ENCODE assay signal across 9 cellular contexts in the genomic region with DNA sequence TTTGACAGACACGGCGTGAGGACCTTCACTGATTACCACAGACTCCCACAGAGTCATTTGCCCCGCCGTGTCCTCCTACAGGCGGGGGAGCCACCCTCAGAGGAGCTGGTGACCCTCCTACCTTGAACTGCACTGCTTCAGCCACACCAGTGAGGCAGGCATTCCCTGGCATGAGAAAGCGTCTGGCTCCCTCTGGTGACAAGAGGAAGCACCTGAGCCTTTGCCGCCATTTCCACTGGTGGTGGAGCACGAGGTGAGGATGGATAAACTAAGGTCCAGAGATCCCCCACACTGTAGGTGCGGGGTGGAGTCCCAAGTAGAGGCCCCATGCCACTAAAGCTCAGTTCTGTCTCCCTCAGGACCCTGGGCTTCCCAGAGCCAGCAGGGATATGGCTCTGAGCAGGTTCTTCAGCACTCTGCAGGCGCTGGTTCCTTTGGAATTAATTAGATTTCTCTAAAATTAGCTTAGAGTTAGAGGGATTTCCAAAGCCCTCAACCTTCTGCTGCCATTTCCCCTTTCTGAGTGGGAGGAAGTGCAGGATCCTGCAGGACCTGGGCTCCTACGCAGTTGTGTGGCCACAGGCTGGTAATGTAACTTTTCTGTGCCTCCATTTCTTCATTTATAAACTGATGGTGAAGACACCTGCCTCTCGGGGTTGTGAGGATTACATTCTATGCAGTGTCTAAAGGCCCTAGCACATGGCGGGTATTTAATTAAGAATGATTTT.
A peak's percentile ranks its signal among the peaks of the same experiment; 100 is the strongest.
DNase-seq lines count a peak whose midpoint lies in the region; ATAC-seq lines count a peak whose summit lies in the region.
"Had no signal": no experiment of that assay in that cellular context is flagged by ENCODE, and none has a peak within 500 bp of the region (broad histone marks: within the 10 kb centered on the region; RNA-seq: fewer than 3 reads in every experiment).

No MANE protein-coding gene starts in this region.

- no peak overlapping the region for H2BK5ac ChIP-seq in mesenchymal stem cell (ENCODE audit: low read depth, low read length, poor library complexity, severe bottlenecking)

- H3K79me1 ChIP-seq in mesenchymal stem cell (replicated peaks; ENCODE audit: low read length, poor library complexity, severe bottlenecking), result no peaks in the 10 kb centered on the region

- no peak overlapping the region for H2BK12ac ChIP-seq in mesenchymal stem cell (ENCODE audit: low read length in 2 of 2)

- no peak overlapping the region for H4K8ac ChIP-seq in mesenchymal stem cell (ENCODE audit: low read length)

- no peak overlapping the region for H2BK120ac ChIP-seq in mesenchymal stem cell (ENCODE audit: low read depth, low read length)

- no peak overlapping the region for H3K4me3 ChIP-seq in mesenchymal stem cell (ENCODE audit: insufficient read depth in 1 of 2, low read depth in 1 of 2, low read length in 2 of 2)
- H3K4me3 ChIP-seq: skin epidermis had no signal

- no peak overlapping the region for H3K9ac ChIP-seq in mesenchymal stem cell (ENCODE audit: low read length)

- WGBS in mesenchymal stem cell, result 49% methylated on average over 11 of the region's 13 CpGs

- H2AK5ac ChIP-seq in mesenchymal stem cell (ENCODE audit: low read length, severe bottlenecking), result no peak overlapping the region

- H3K23ac ChIP-seq in mesenchymal stem cell (ENCODE audit: low read length in 2 of 2), result no peak overlapping the region

- no peaks in the 10 kb centered on the region for H3K9me3 ChIP-seq in mesenchymal stem cell (ENCODE audit: control insufficient read depth, low read length)

- DNase-seq in ACHN, result peak; percentile 74
- DNase-seq in NCI-H510A treated with DMSO at 0.1 percent for 48 hours (lab: John Stamatoyannopoulos, UW), result peak; percentile 36
- peak; percentile 60 for DNase-seq in activated CD4-positive, alpha-beta T cell treated with anti-CD3 and anti-CD28 coated beads, Interleukin-2, amount 50 U/mL, for 4 hours
- DNase-seq in ecto neural progenitor cell (ENCODE audit: low spot score), result peak; percentile 78
- DNase-seq in mesenchymal stem cell, result peak; percentile 21
- peak; percentile 46 for DNase-seq in stimulated activated CD8-positive, alpha-beta memory T cell treated with anti-CD3 and anti-CD28 coated beads, Interleukin-7, amount 100 ng/mL, for 24 hours (ENCODE audit: low read depth)

- peak; percentile 86 for ATAC-seq in GM18511 (IDR thresholded peaks at IDR 0.05; ENCODE audit: unreplicated experiment)
- ATAC-seq in HG03139 (IDR thresholded peaks at IDR 0.05; ENCODE audit: unreplicated experiment), result peak; percentile 68

- H3K36me3 ChIP-seq in mesenchymal stem cell (ENCODE audit: control insufficient read depth in 1 of 2, insufficient read depth in 2 of 2, low read depth in 1 of 2, low read length in 2 of 2), result no peaks in the 10 kb centered on the region

- no peak overlapping the region for H2BK15ac ChIP-seq in mesenchymal stem cell (ENCODE audit: low read depth, poor library complexity, severe bottlenecking)

- no peak overlapping the region for H3K4ac ChIP-seq in mesenchymal stem cell (ENCODE audit: low read depth in 1 of 2, low read length in 2 of 2)

- H3K27me3 ChIP-seq in mesenchymal stem cell (ENCODE audit: control insufficient read depth in 1 of 2, insufficient read depth in 1 of 2, low read length in 2 of 2), result no peaks in the 10 kb centered on the region

- no peak overlapping the region for H3K4me2 ChIP-seq in mesenchymal stem cell (ENCODE audit: low read length, poor library complexity, severe bottlenecking)

- no peak overlapping the region for H4K91ac ChIP-seq in mesenchymal stem cell (ENCODE audit: low read length)

- no peak overlapping the region for H2AFZ ChIP-seq in mesenchymal stem cell (ENCODE audit: low read depth, low read length)

- H3K4me1 ChIP-seq in mesenchymal stem cell (ENCODE audit: control insufficient read depth, insufficient read depth, low read depth, low read length), result no peaks in the 10 kb centered on the region

- H3K14ac ChIP-seq in mesenchymal stem cell (ENCODE audit: low read length in 2 of 2), result no peak overlapping the region

- H3K27ac ChIP-seq in mesenchymal stem cell (ENCODE audit: low read length, poor library complexity, severe bottlenecking), result no peak overlapping the region

- in situ Hi-C loops in ACHN (cut with HindIII; ENCODE audit: low pct_ligation_motif_present, low pct_unique_long_range_greater_than_20kb, low sequenced_read_pairs), result loop anchor here (25.0 kb wide), 1 partner anchor 215 kb away; a partner anchor contains a TSS

- H3K18ac ChIP-seq in mesenchymal stem cell (ENCODE audit: low read depth in 1 of 2, low read length in 2 of 2), result no peak overlapping the region

Comparison
In these comparisons a context has a peak if more than half of its experiments do, and no peak if none do; other contexts are left out.
1. DNase-seq: peak in every context shown above with its lines; median percentile 78 in ecto neural progenitor cell; 74 in ACHN; 60 in activated CD4-positive, alpha-beta T cell treated with anti-CD3 and anti-CD28 coated beads, Interleukin-2, amount 50 U/mL, for 4 hours; 46 in stimulated activated CD8-positive, alpha-beta memory T cell treated with anti-CD3 and anti-CD28 coated beads, Interleukin-7, amount 100 ng/mL, for 24 hours; 36 in NCI-H510A treated with DMSO at 0.1 percent for 48 hours; 21 in mesenchymal stem cell.